9 cellular contexts compared by ENCODE assay signal in genomic region chr11:119684361-119685072, GRCh38. TPM values are rescaled to one million over a fixed set of nuclear protein-coding genes. Genes with fewer than 3 reads are reported as not detected.
DNase-seq lines count a peak whose midpoint lies in the region; ATAC-seq and TF ChIP-seq lines count a peak whose summit lies in the region.
"Had no signal": no experiment of that assay in that cellular context is flagged by ENCODE, and none has a peak within 500 bp of the region (broad histone marks: within the 10 kb centered on the region; RNA-seq: fewer than 3 reads in every experiment).

No MANE protein-coding gene starts in this region.

- no peaks in the 10 kb centered on the region for H3K79me2 ChIP-seq in PC-3 (ENCODE audit: low read length)

- H3K9ac ChIP-seq in PC-3 (ENCODE audit: low read length): peak overlapping the region; percentile 78

- intact Hi-C loops in PC-3 (cut with micrococcal nuclease) (no loop called here), CD14-positive monocyte (cut with micrococcal nuclease) (no loop called here), aorta (cut with DNase I) (no loop called here)

- POLR2A ChIA-PET in PC-3 (lab: Charles Lee; ENCODE audit: unreplicated experiment): no interaction called here

- H3K4me3 Mint-ChIP-seq in progenitor cell of endocrine pancreas (ENCODE audit: low read depth) (no peak overlapping the region), CD14-positive monocyte (no peak overlapping the region)

- no peaks in the 10 kb centered on the region for H3K36me3 ChIP-seq in PC-3 (ENCODE audit: low read depth, low read length)
- peaks cover 0 to 5% of the 10 kb centered on the region in 2 donors for H3K36me3 ChIP-seq in esophagus (ENCODE audit: control insufficient read depth in 2 of 2, insufficient read depth in 2 of 2, low read length in 1 of 2)
- H3K36me3 ChIP-seq in aorta (ENCODE audit: control insufficient read depth in 1 of 2, insufficient read depth in 2 of 2, low read length in 1 of 2): no peaks in the 10 kb centered on the region

- CTCF ChIA-PET in PC-3 (lab: Charles Lee): interaction anchor here (0.5 to 0.6 kb wide), 2 partner anchors 44 to 346 kb away, joined by 3 read pairs; partner anchors contain the start of gene NECTIN1

- peak; percentile 50 for DNase-seq in GM20000 (ENCODE audit: low spot score)
- peak; percentile 95 for DNase-seq in PC-3
- DNase-seq in progenitor cell of endocrine pancreas (ENCODE audit: low spot score, unreplicated experiment): no peak
- DNase-seq in dedifferentiated amniotic fluid mesenchymal stem cell (ENCODE audit: extremely low spot score): no peak
- DNase-seq in CD14-positive monocyte (ENCODE audit: low spot score): no peak
- no peak for DNase-seq in aorta
- DNase-seq in epidermal melanocyte (ENCODE audit: insufficient read length, low spot score): no peak

- H3K27ac ChIP-seq in PC-3 (ENCODE audit: low read length): peak overlapping the region; percentile 90
- H3K27ac ChIP-seq in esophagus (ENCODE audit: low read depth in 2 of 2, low read length in 1 of 2): peak overlapping the region; percentile 97 to 98
- H3K27ac ChIP-seq in aorta (ENCODE audit: low read depth in 1 of 2, low read length in 2 of 2): no peak overlapping the region

- no peaks in the 10 kb centered on the region for H4K20me1 ChIP-seq in PC-3 (ENCODE audit: low read length)

- H3K27ac Mint-ChIP-seq in progenitor cell of endocrine pancreas: peak overlapping the region; percentile 92
- H3K27ac Mint-ChIP-seq in CD14-positive monocyte: no peak overlapping the region

- no TSS peak for BruUV-seq in PC-3 (replicated peaks; lab: Mats Ljungman, UMichigan)

- H3K9me3 ChIP-seq in PC-3 (ENCODE audit: low read length) (no peaks in the 10 kb centered on the region), esophagus (ENCODE audit: control insufficient read depth in 2 of 2, insufficient read depth in 1 of 2, low read depth in 1 of 2, low read length in 1 of 2) (no peaks in the 10 kb centered on the region), aorta (ENCODE audit: control insufficient read depth, low read length) (no peaks in the 10 kb centered on the region)

- 40 to 49% methylated on average over 14 of the region's 14 CpGs for WGBS in esophagus, 2 donors
- 79 to 82% methylated on average over 14 of the region's 14 CpGs for WGBS in aorta, 2 donors

- peak overlapping the region; percentile 38; the same call in 1 of the 2 replicates for H3K4me3 ChIP-seq in PC-3 (ENCODE audit: low read length)
- H3K4me3 ChIP-seq in esophagus (ENCODE audit: low read depth in 1 of 2, low read length in 2 of 2): no peak overlapping the region
- no peak overlapping the region for H3K4me3 ChIP-seq in aorta (ENCODE audit: low read length in 2 of 2)
- H3K4me3 ChIP-seq: lung had no signal

- peak overlapping the region; percentile 68 for H2AFZ ChIP-seq in PC-3 (ENCODE audit: low read length)

- H3K9me3 Mint-ChIP-seq in progenitor cell of endocrine pancreas (ENCODE audit: low read depth) (no peaks in the 10 kb centered on the region), CD14-positive monocyte (peaks cover 0 to 3% (median 0%) of the 10 kb centered on the region in 7 donors)

- H3K4me1 ChIP-seq in PC-3 (ENCODE audit: insufficient read depth, low read length) (peaks cover 35% of the 10 kb centered on the region), esophagus (ENCODE audit: control insufficient read depth in 2 of 2, insufficient read depth in 2 of 2, low read length in 1 of 2) (peaks cover 13 to 70% of the 10 kb centered on the region in 2 donors), aorta (ENCODE audit: control insufficient read depth in 1 of 2, insufficient read depth in 2 of 2, low read length in 2 of 2) (no peaks in the 10 kb centered on the region)

- no peaks in the 10 kb centered on the region for H3F3A ChIP-seq in PC-3 (ENCODE audit: low read length, unreplicated experiment)

- H3K9me2 ChIP-seq in PC-3 (replicated peaks; ENCODE audit: low read length): no peaks in the 10 kb centered on the region

- H3K27me3 ChIP-seq in PC-3 (ENCODE audit: low read length) (no peaks in the 10 kb centered on the region), esophagus (ENCODE audit: control insufficient read depth in 1 of 2, insufficient read depth in 2 of 2, low read length in 2 of 2) (no peaks in the 10 kb centered on the region), aorta (ENCODE audit: control insufficient read depth in 1 of 2, insufficient read depth in 2 of 2, low read length in 1 of 2) (no peaks in the 10 kb centered on the region)

- ATAC-seq in PC-3 (peak; percentile 94), aorta (ENCODE audit: low FRiP score) (no peak)

- no peak for TF ChIP-seq CTCF in GM20000 (IDR thresholded peaks at IDR 0.05; ENCODE audit: extremely low read depth, missing control alignments)
- TF ChIP-seq CTCF in PC-3 (conservative IDR thresholded peaks at IDR 0.05; ENCODE audit: low read depth, low read length): no peak
- TF ChIP-seq CTCF in progenitor cell of endocrine pancreas (IDR thresholded peaks at IDR 0.05; ENCODE audit: unreplicated experiment): no peak
- TF ChIP-seq CTCF in CD14-positive monocyte (IDR thresholded peaks at IDR 0.05): no peak

- H3K27me3 Mint-ChIP-seq in progenitor cell of endocrine pancreas (no peaks in the 10 kb centered on the region), CD14-positive monocyte (ENCODE audit: low read depth in 3 of 3) (peaks cover 3 to 5% (median 4%) of the 10 kb centered on the region in 3 donors)

- peak overlapping the region; percentile 75 for H3K4me2 ChIP-seq in PC-3 (ENCODE audit: low read length)

- H3K4me1 Mint-ChIP-seq in progenitor cell of endocrine pancreas (ENCODE audit: low read depth): peaks cover 30% of the 10 kb centered on the region
- H3K4me1 Mint-ChIP-seq in CD14-positive monocyte: peaks cover 68% of the 10 kb centered on the region

- H3K36me3 Mint-ChIP-seq in progenitor cell of endocrine pancreas (ENCODE audit: insufficient read depth) (peaks cover under 1% of the 10 kb centered on the region), CD14-positive monocyte (no peaks in the 10 kb centered on the region)

RNA-seq across cellular contexts. Expression of gene NECTIN1, which starts 44.5 kb away (rescaled TPM):
- total RNA-seq in PC-3 (2014; rRNA removed) (19.9 and 24.6 TPM in 2 replicates), progenitor cell of endocrine pancreas (42.1 and 44.8 TPM in 2 replicates), aorta (1 to 10 TPM; 5.5 to 7.1 TPM)
- polyA plus RNA-seq in esophagus (10 to 100 TPM; 79.6 to 89.9 TPM), CD14-positive monocyte (under 1 TPM; 0.53 to 0.85 TPM), aorta (1 to 10 TPM; 1.3 to 4.3 TPM)

Comparison
In these comparisons a context has a peak if more than half of its experiments do, and no peak if none do; other contexts are left out.
1. DNase-seq: peak in GM20000 (single experiment) and PC-3 (single experiment); none in progenitor cell of endocrine pancreas (single experiment), dedifferentiated amniotic fluid mesenchymal stem cell (single experiment), CD14-positive monocyte (single experiment), aorta (0 of 2) and epidermal melanocyte (single experiment).
2. H3K27ac ChIP-seq: peak in PC-3 (single experiment) and esophagus (2 of 2); none in aorta (0 of 2).